1 cellular context compared by ENCODE assay signal in genomic region chrX:37921758-37922157, GRCh38.
TF ChIP-seq lines count a peak whose summit lies in the region.

No MANE protein-coding gene starts in this region.

TF ChIP-seq in HEK293, 187 proteins besides CTCF, POLR2A, EP300 and RAD21 (continued from another document and continues in another):
- TF ChIP-seq ZNF639 (tag by site-specific recombination; IDR thresholded peaks at IDR 0.05) (peak; percentile 55; the same call in 1 of the 2 replicates), MYNN (tag by site-specific recombination; IDR thresholded peaks at IDR 0.05; ENCODE audit: borderline replicate concordance) (no peak), ZFHX2 (tag by site-specific recombination; conservative IDR thresholded peaks at IDR 0.05) (no peak), PBX3 (CRISPR knock-in tag; IDR thresholded peaks at IDR 0.05) (no peak), SP7 (tag by site-specific recombination; IDR thresholded peaks at IDR 0.05) (peak; percentile 70), ZNF621 (tag by site-specific recombination; IDR thresholded peaks at IDR 0.05) (no peak), ZBTB26 (tag by site-specific recombination; optimal IDR thresholded peaks at IDR 0.05) (no peak), ZNF274 (IDR thresholded peaks at IDR 0.05; ENCODE audit: low read length) (no peak), ZNF274 (tag by site-specific recombination; IDR thresholded peaks at IDR 0.05; ENCODE audit: borderline replicate concordance) (no peak), ZNF580 (tag by site-specific recombination; IDR thresholded peaks at IDR 0.05) (no peak), HOXD13 (CRISPR knock-in tag; IDR thresholded peaks at IDR 0.05; ENCODE audit: borderline replicate concordance) (peak; percentile 58; the same call in 1 of the 2 replicates), ZNF645 (tag by site-specific recombination; IDR thresholded peaks at IDR 0.05) (no peak), REPIN1 (tag by site-specific recombination; IDR thresholded peaks at IDR 0.05; ENCODE audit: low read depth) (no peak), ZNF121 (tag by site-specific recombination; IDR thresholded peaks at IDR 0.05) (no peak), ZBTB17 (tag by site-specific recombination; IDR thresholded peaks at IDR 0.05) (no peak), GLI4 (tag by site-specific recombination; IDR thresholded peaks at IDR 0.05) (no peak), ZNF391 (tag by site-specific recombination; IDR thresholded peaks at IDR 0.05; ENCODE audit: borderline replicate concordance, low read depth) (no peak), ZBTB21 (tag by site-specific recombination; IDR thresholded peaks at IDR 0.05) (no peak), ZNF677 (tag by site-specific recombination; IDR thresholded peaks at IDR 0.05) (no peak), ZNF350 (tag by site-specific recombination; IDR thresholded peaks at IDR 0.05) (no peak), ZXDB (tag by site-specific recombination; IDR thresholded peaks at IDR 0.05) (peak; percentile 53; the same call in 1 of the 2 replicates), ZIC2 (tag by site-specific recombination; IDR thresholded peaks at IDR 0.05) (no peak), ZNF654 (tag by site-specific recombination; IDR thresholded peaks at IDR 0.05; ENCODE audit: low read depth) (0 out of 2 replicates have a peak, but pooled peaks have one; percentile 3), ZNF221 (tag by site-specific recombination; IDR thresholded peaks at IDR 0.05; ENCODE audit: borderline replicate concordance) (no peak), SETDB1 (IDR thresholded peaks at IDR 0.05; ENCODE audit: insufficient read length, low read length) (no peak), ZBTB48 (tag by site-specific recombination; IDR thresholded peaks at IDR 0.05) (no peak), ZNF792 (tag by site-specific recombination; IDR thresholded peaks at IDR 0.05) (no peak), ZNF837 (tag by site-specific recombination; IDR thresholded peaks at IDR 0.05) (no peak), ZNF629 (tag by site-specific recombination; IDR thresholded peaks at IDR 0.05) (peak; percentile 78), ZNF501 (tag by site-specific recombination; IDR thresholded peaks at IDR 0.05) (no peak), OSR2 (tag by site-specific recombination; IDR thresholded peaks at IDR 0.05) (peak; percentile 73), FEZF1 (tag by site-specific recombination; IDR thresholded peaks at IDR 0.05) (0 out of 2 replicates have a peak, but pooled peaks have one; percentile 19), ZNF449 (tag by site-specific recombination; IDR thresholded peaks at IDR 0.05) (no peak), PRDM6 (tag by site-specific recombination; IDR thresholded peaks at IDR 0.05) (peak; percentile 33; the same call in 1 of the 2 replicates), ZNF777 (tag by site-specific recombination; IDR thresholded peaks at IDR 0.05; ENCODE audit: borderline replicate concordance) (no peak), ZNF404 (tag by site-specific recombination; IDR thresholded peaks at IDR 0.05) (no peak), WT1 (tag by site-specific recombination; IDR thresholded peaks at IDR 0.05) (no peak), AEBP2 (tag by site-specific recombination; IDR thresholded peaks at IDR 0.05; ENCODE audit: borderline replicate concordance) (no peak), ZNF148 (tag by site-specific recombination; IDR thresholded peaks at IDR 0.05; ENCODE audit: borderline replicate concordance) (0 out of 2 replicates have a peak, but pooled peaks have one; percentile 48), KLF8 (tag by site-specific recombination; IDR thresholded peaks at IDR 0.05) (peak; percentile 74; the same call in 1 of the 2 replicates), ZFP3 (tag by site-specific recombination; IDR thresholded peaks at IDR 0.05; ENCODE audit: low read depth) (no peak), INSM2 (tag by site-specific recombination; IDR thresholded peaks at IDR 0.05) (peak; percentile 68), ZSCAN4 (tag by site-specific recombination; IDR thresholded peaks at IDR 0.05) (no peak), SP3 (tag by site-specific recombination; IDR thresholded peaks at IDR 0.05) (peak; percentile 17; the same call in 1 of the 2 replicates), KLF10 (tag by site-specific recombination; IDR thresholded peaks at IDR 0.05) (no peak), ZNF48 (tag by site-specific recombination; IDR thresholded peaks at IDR 0.05) (no peak), SCRT1 (tag by site-specific recombination; IDR thresholded peaks at IDR 0.05; ENCODE audit: borderline replicate concordance) (no peak), HIC1 (tag by site-specific recombination; IDR thresholded peaks at IDR 0.05) (peak; percentile 60; the same call in 1 of the 2 replicates)
